Comparison of ENCODE assay signal across 24 cellular contexts in genomic region chr11:60307507-60308195, GRCh38. TPM values are rescaled to one million over a fixed set of nuclear protein-coding genes. Genes with fewer than 3 reads are reported as not detected.
DNase-seq lines count a peak whose midpoint lies in the region; ATAC-seq, FAIRE-seq and TF ChIP-seq lines count a peak whose summit lies in the region.
"Had no signal": no experiment of that assay in that cellular context is flagged by ENCODE, and none has a peak within 500 bp of the region (broad histone marks: within the 10 kb centered on the region; RNA-seq: fewer than 3 reads in every experiment).

No MANE protein-coding gene starts in this region.

- no peaks in the 10 kb centered on the region for H3K79me2 ChIP-seq in mammary epithelial cell (ENCODE audit: insufficient read depth, low read length)
- no peaks in the 10 kb centered on the region for H3K79me2 ChIP-seq in GM12878 (ENCODE audit: control insufficient read depth, insufficient read depth, low read length)

- no peaks in the 10 kb centered on the region for H3K36me3 ChIP-seq in mammary epithelial cell (ENCODE audit: insufficient read depth, low read length)
- no peaks in the 10 kb centered on the region for H3K36me3 ChIP-seq in breast epithelium
- no peaks in the 10 kb centered on the region for H3K36me3 ChIP-seq in GM12878 (ENCODE audit: control insufficient read depth in 2 of 2, insufficient read depth in 2 of 2, low read length in 1 of 2)
- peaks cover 5% of the 10 kb centered on the region for H3K36me3 ChIP-seq in lower lobe of right lung
- H3K36me3 ChIP-seq: ascending aorta had no signal

- H3K27me3 ChIP-seq in mammary epithelial cell (ENCODE audit: insufficient read depth, low read length) = no peaks in the 10 kb centered on the region
- H3K27me3 ChIP-seq in breast epithelium = no peaks in the 10 kb centered on the region
- no peaks in the 10 kb centered on the region for H3K27me3 ChIP-seq in GM12878 (replicated peaks in 1 of 2; ENCODE audit: control insufficient read depth in 2 of 2, insufficient read depth in 2 of 2, low read length in 1 of 2)
- H3K27me3 ChIP-seq in lower lobe of right lung (ENCODE audit: low read depth) = no peaks in the 10 kb centered on the region
- H3K27me3 ChIP-seq: ascending aorta, testis had no signal

- no peak for TF ChIP-seq CTCF in mammary epithelial cell (conservative IDR thresholded peaks at IDR 0.05 in 1 of 2, IDR thresholded peaks at IDR 0.05 in 1 of 2; ENCODE audit: extremely low read depth in 1 of 2, insufficient read depth in 1 of 2, low read depth in 1 of 2, low read length in 2 of 2)
- no peak for TF ChIP-seq CTCF in breast epithelium (IDR thresholded peaks at IDR 0.05)
- TF ChIP-seq CTCF in GM12878 (IDR thresholded peaks at IDR 0.05 in 2 of 3, conservative IDR thresholded peaks at IDR 0.05 in 1 of 3; ENCODE audit: control insufficient read depth in 2 of 3, extremely low read depth in 1 of 3, insufficient read depth in 1 of 3, low read depth in 3 of 3, low read length in 3 of 3) = no peak
- TF ChIP-seq CTCF in lower lobe of right lung (IDR thresholded peaks at IDR 0.05) = no peak

- H3K27ac ChIP-seq in mammary epithelial cell (ENCODE audit: insufficient read depth, low read depth, low read length) (no peak overlapping the region), breast epithelium (no peak overlapping the region), GM12878 (ENCODE audit: control insufficient read depth, insufficient read depth) (no peak overlapping the region), lower lobe of right lung (no peak overlapping the region)
- H3K27ac ChIP-seq: ascending aorta, SK-N-MC, testis had no signal

- TF ChIP-seq POLR2A in breast epithelium (IDR thresholded peaks at IDR 0.05) = no peak
- no peak for TF ChIP-seq POLR2A in GM12878 (IDR thresholded peaks at IDR 0.05; ENCODE audit: low read depth, low read length)

- H2AFZ ChIP-seq in mammary epithelial cell (ENCODE audit: low read depth, low read length) (no peak overlapping the region), GM12878 (ENCODE audit: control insufficient read depth, low read depth, low read length) (peak overlapping the region; percentile 15; the same call in 1 of the 2 replicates)

- FAIRE-seq in GM12878 (lab: Jason Lieb, UNC) = no peak
- FAIRE-seq: endothelial cell of umbilical vein, G401.6 had no signal

- no peak overlapping the region for H3K9ac ChIP-seq in mammary epithelial cell (ENCODE audit: insufficient read depth, low read length)
- H3K9ac ChIP-seq in GM12878 (ENCODE audit: control insufficient read depth, insufficient read depth, low read length) = no peak overlapping the region

- no peak overlapping the region for H3K4me2 ChIP-seq in mammary epithelial cell (ENCODE audit: insufficient read depth, low read depth, low read length)
- no peak overlapping the region for H3K4me2 ChIP-seq in GM12878 (ENCODE audit: control insufficient read depth, insufficient read depth)

- CTCF ChIA-PET in mammary epithelial cell (lab: Charles Lee; ENCODE audit: low non-redundant PET) (interaction anchor here (0.6 to 0.7 kb wide), 2 partner anchors 580 to 1121 kb away, joined by 4 to 5 read pairs; no protein-coding TSS in a partner anchor), GM12878 (lab: Yijun Ruan, JAX) (interaction anchor here (0.9 to 2.0 kb wide), 11 partner anchors 8 to 111 kb away, joined by 3 to 15 read pairs (median 3); no protein-coding TSS in a partner anchor)

- H3K4me1 ChIP-seq in mammary epithelial cell (ENCODE audit: insufficient read depth, low read length) = peaks cover 23% of the 10 kb centered on the region
- H3K4me1 ChIP-seq in breast epithelium = no peaks in the 10 kb centered on the region
- peaks cover 10% of the 10 kb centered on the region for H3K4me1 ChIP-seq in GM12878 (ENCODE audit: control insufficient read depth, insufficient read depth, low read length)
- no peaks in the 10 kb centered on the region for H3K4me1 ChIP-seq in lower lobe of right lung
- H3K4me1 ChIP-seq: ascending aorta, testis had no signal

- SMC1A ChIA-PET in GM12878 (lab: Charles Lee; ENCODE audit: uncharacterized antibody, unreplicated experiment) = interaction anchor here (0.8 to 2.6 kb wide), 10 partner anchors 9 to 43 kb away, joined by 3 to 11 read pairs (median 4); no protein-coding TSS in a partner anchor

- no peaks in the 10 kb centered on the region for H4K20me1 ChIP-seq in mammary epithelial cell (ENCODE audit: insufficient read depth, low read length)
- H4K20me1 ChIP-seq in GM12878 (ENCODE audit: control insufficient read depth, insufficient read depth) = no peaks in the 10 kb centered on the region

- in situ Hi-C loops in mammary epithelial cell (cut with MboI; ENCODE audit: low sequenced_read_pairs in 2 of 2) (no loop called here), GM12878 (cut with MboI) (no loop called here)

- H3K9me3 ChIP-seq in mammary epithelial cell (replicated peaks; ENCODE audit: insufficient read depth, low read length) (no peaks in the 10 kb centered on the region), breast epithelium (no peaks in the 10 kb centered on the region), GM12878 (replicated peaks; ENCODE audit: control insufficient read depth, insufficient read depth, low read length) (no peaks in the 10 kb centered on the region), lower lobe of right lung (no peaks in the 10 kb centered on the region)
- H3K9me3 ChIP-seq: ascending aorta, mucosa of descending colon, testis had no signal

- RAD21 ChIA-PET in GM12878 (lab: Charles Lee; ENCODE audit: unreplicated experiment) = interaction anchor here (1.1 to 1.5 kb wide), 3 partner anchors 28 to 42 kb away, joined by 3 to 11 read pairs (median 3); no protein-coding TSS in a partner anchor

- peak; percentile 41 for DNase-seq in mammary epithelial cell
- DNase-seq in breast epithelium (ENCODE audit: low spot score in 2 of 2) = no peak
- DNase-seq in GM12878 (ENCODE audit: low read depth, low spot score) = no peak
- DNase-seq in stimulated activated naive CD8-positive, alpha-beta T cell treated with anti-CD3 and anti-CD28 coated beads, Interleukin-15, Interleukin-2, amounts not matched to agents 100 U/mL and 50 U/mL, for 24 hours = peak; percentile 4
- no peak for DNase-seq in lower lobe of right lung
- DNase-seq: activated effector memory CD4-positive, alpha-beta T cell treated with anti-CD3 and anti-CD28 coated beads, Interleukin-2, amount 50 U/mL, for 16 hours; cortex of kidney; H7; Karpas-422; left cardiac atrium; mucosa of descending colon; NCI-H1105; NCI-H526 treated with DMSO at 0.1 percent for 48 hours; PC-3; T-helper 9 cell; testis had no signal

- intact Hi-C loops in mammary epithelial cell (cut with micrococcal nuclease) (no loop called here), breast epithelium (cut with DNase I; ENCODE audit: low total_unique reads) (no loop called here), GM12878 (cut with micrococcal nuclease; ENCODE audit: unreplicated experiment) (no loop called here), lower lobe of right lung (cut with DNase I) (no loop called here)

- ATAC-seq in HG02798 (IDR thresholded peaks at IDR 0.05; ENCODE audit: poor library complexity, unreplicated experiment) (peak; percentile 47), GM12878 (peak; percentile 53), HG02884 (IDR thresholded peaks at IDR 0.05; ENCODE audit: unreplicated experiment) (no peak), lower lobe of right lung (no peak), GM18861 (IDR thresholded peaks at IDR 0.05; ENCODE audit: unreplicated experiment) (no peak)
- peak; percentile 92 for ATAC-seq in stimulated activated naive CD8-positive, alpha-beta T cell treated with anti-CD3 and anti-CD28 coated beads, Interleukin-15, Interleukin-2, amounts not matched to agents 100 U/mL and 50 U/mL, for 24 hours
- ATAC-seq: left cardiac atrium, mucosa of descending colon, PC-3 had no signal

- 89% methylated on average over 3 of the region's 3 CpGs for WGBS in mammary epithelial cell (ENCODE audit: low coverage, missing lambda C conversion rate)
- 60% methylated on average over 3 of the region's 3 CpGs for WGBS in GM12878 (ENCODE audit: insufficient coverage, insufficient replicate concordance, low lambda C conversion rate, missing lambda C conversion rate)

- TF ChIP-seq RAD21 in GM12878 (IDR thresholded peaks at IDR 0.05; ENCODE audit: insufficient read depth, low read depth, low read length) = no peak

- dilution Hi-C loops in mammary epithelial cell (cut with HindIII; ENCODE audit: low sequenced_read_pairs) = no loop called here

- no peak overlapping the region for H3K4me3 ChIP-seq in mammary epithelial cell (replicated peaks in 1 of 3; ENCODE audit: insufficient read depth in 1 of 3, low read depth in 2 of 3, low read length in 3 of 3)
- no peak overlapping the region for H3K4me3 ChIP-seq in breast epithelium
- H3K4me3 ChIP-seq in GM12878 = no peak overlapping the region
- no peak overlapping the region for H3K4me3 ChIP-seq in lower lobe of right lung
- H3K4me3 ChIP-seq: ascending aorta, mucosa of descending colon, SK-N-MC, testis had no signal

- POLR2A ChIA-PET in GM12878 (lab: Charles Lee) = no interaction called here

- BruUV-seq in mammary epithelial cell (replicated peaks; lab: Mats Ljungman, UMichigan) (no TSS peak), GM12878 (replicated peaks; lab: Mats Ljungman, UMichigan) (no TSS peak)

- TF ChIP-seq EP300 in GM12878 (IDR thresholded peaks at IDR 0.05; ENCODE audit: borderline replicate concordance in 1 of 2, control insufficient read depth in 1 of 2, low read depth in 2 of 2, low read length in 2 of 2) = no peak

RNA-seq across cellular contexts. Expression of gene MS4A6E, which starts 19.4 kb away (rescaled TPM):
- total RNA-seq in mammary epithelial cell (not detected), breast epithelium (1 to 10 TPM in 1 of 3 donors, not detected in 2; 2.1 TPM), GM12878 (2014; rRNA removed) (0.38 TPM in 1 of 2 replicates, not detected in the other), GM12878 (2014; rRNA removed; fragmentation: Illumina TruSeq; extraction: Trizol) (not detected in 2 replicates), GM12878 (2021) (not detected in 2 replicates), lower lobe of right lung (not detected)
- polyA plus RNA-seq in mammary epithelial cell (not detected), GM12878 (2011; rRNA removed) (0.14 and 0.27 TPM in 2 replicates), GM12878 (2014; fragmentation: Illumina TruSeq; extraction: Trizol) (0.71 TPM in 1 of 2 replicates, not detected in the other), GM12878 (2014; fragmentation: Nextera tagmentation; extraction: Ambion mirVana) (under 1 TPM; 0.47 to 0.49 TPM), GM12878 (2014; rRNA removed) (not detected in 2 replicates), GM12878 (2016; fragmentation: Nextera tagmentation; extraction: Ambion mirVana) (under 1 TPM; 0.39 to 0.86 TPM)
- polyA minus RNA-seq in mammary epithelial cell = not detected
- not detected in 2 replicates for total RNA-seq in GM12878 (2013; cell fraction: nucleolus; rRNA removed)
- not detected for polyA plus RNA-seq in GM12878 (2011; ENCODE audit: low read depth)
- polyA plus RNA-seq in GM12878 (2011; cell fraction: cytosol; rRNA removed) = 0.28 TPM in 2 replicates
- 0.27 TPM in 1 of 2 replicates, not detected in the other for polyA plus RNA-seq in GM12878 (2011; cell fraction: nucleus; rRNA removed)
- polyA plus RNA-seq in GM12878 (2012) = not detected in 2 replicates
- polyA minus RNA-seq in GM12878 (2011; rRNA and poly(A)+ RNA removed) = 0.52 TPM in 1 of 2 replicates, not detected in the other
- polyA minus RNA-seq in GM12878 (2011; cell fraction: cytosol; rRNA and poly(A)+ RNA removed) = not detected in 2 replicates
- not detected in 2 replicates for polyA minus RNA-seq in GM12878 (2011; cell fraction: nucleus; rRNA and poly(A)+ RNA removed)
- total RNA-seq: ascending aorta, endothelial cell of umbilical vein, fibroblast of villous mesenchyme, H7, mucosa of descending colon, PC-3 had no signal
- polyA plus RNA-seq: endothelial cell of umbilical vein had no signal

RNA-seq across cellular contexts. Expression of gene MS4A4A, which starts 27.2 kb away (rescaled TPM):
- total RNA-seq in mammary epithelial cell (not detected), breast epithelium (100 to 1,000 TPM in 1 of 3 donors, 10 to 100 TPM in 1, 1 to 10 TPM in 1; 9.8 to 174 (median 24.6) TPM), GM12878 (2014; rRNA removed) (0.27 and 0.56 TPM in 2 replicates), GM12878 (2014; rRNA removed; fragmentation: Illumina TruSeq; extraction: Trizol) (0.37 and 0.67 TPM in 2 replicates), GM12878 (2021) (0.88 and 1.2 TPM in 2 replicates), lower lobe of right lung (89.5 TPM)
- polyA plus RNA-seq in mammary epithelial cell (not detected), GM12878 (2011; rRNA removed) (0.10 and 0.19 TPM in 2 replicates), GM12878 (2014; fragmentation: Illumina TruSeq; extraction: Trizol) (0.22 and 0.69 TPM in 2 replicates), GM12878 (2014; fragmentation: Nextera tagmentation; extraction: Ambion mirVana) (1 to 10 TPM; 1.8 to 2.4 TPM), GM12878 (2014; rRNA removed) (0.91 and 1.4 TPM in 2 replicates), GM12878 (2016; fragmentation: Nextera tagmentation; extraction: Ambion mirVana) (under 1 TPM; 0.19 to 0.24 TPM)
- polyA minus RNA-seq in mammary epithelial cell = not detected
- total RNA-seq in GM12878 (2013; cell fraction: nucleolus; rRNA removed) = 0.61 and 0.88 TPM in 2 replicates
- polyA plus RNA-seq in GM12878 (2011; ENCODE audit: low read depth) = 0.33 TPM
- polyA plus RNA-seq in GM12878 (2011; cell fraction: cytosol; rRNA removed) = 0.07 TPM in 1 of 2 replicates, not detected in the other
- polyA plus RNA-seq in GM12878 (2011; cell fraction: nucleus; rRNA removed) = 0.37 TPM in 1 of 2 replicates, not detected in the other
- 0.07 and 0.09 TPM in 2 replicates for polyA plus RNA-seq in GM12878 (2012)
- polyA minus RNA-seq in GM12878 (2011; rRNA and poly(A)+ RNA removed) = not detected in 2 replicates
- not detected in 2 replicates for polyA minus RNA-seq in GM12878 (2011; cell fraction: cytosol; rRNA and poly(A)+ RNA removed)
- polyA minus RNA-seq in GM12878 (2011; cell fraction: nucleus; rRNA and poly(A)+ RNA removed) = not detected in 2 replicates
- total RNA-seq: endothelial cell of umbilical vein, fibroblast of villous mesenchyme, H7, PC-3 had no signal

Comparison
In these comparisons a context has a peak if more than half of its experiments do, and no peak if none do; other contexts are left out.
1. DNase-seq: peak in mammary epithelial cell (single experiment) and stimulated activated naive CD8-positive, alpha-beta T cell treated with anti-CD3 and anti-CD28 coated beads, Interleukin-15, Interleukin-2, amounts not matched to agents 100 U/mL and 50 U/mL, for 24 hours (single experiment); none in breast epithelium (0 of 2), GM12878 (single experiment) and lower lobe of right lung (single experiment).
2. RNA of gene MS4A4A, which starts 27.2 kb away (total RNA-seq): 89.5 TPM in lower lobe of right lung (single experiment) and 9.8 to 174 TPM in breast epithelium; 0.27 to 1.2 TPM in GM12878 and not detected in mammary epithelial cell; every median in the first group is over 4 times any median in the second.
3. ATAC-seq: peak in HG02798 (single experiment), GM12878 (single experiment) and stimulated activated naive CD8-positive, alpha-beta T cell treated with anti-CD3 and anti-CD28 coated beads, Interleukin-15, Interleukin-2, amounts not matched to agents 100 U/mL and 50 U/mL, for 24 hours (single experiment); none in HG02884 (single experiment), lower lobe of right lung (0 of 2) and GM18861 (single experiment).